ENCODE assay signal across 26 cellular contexts in the genomic region with DNA sequence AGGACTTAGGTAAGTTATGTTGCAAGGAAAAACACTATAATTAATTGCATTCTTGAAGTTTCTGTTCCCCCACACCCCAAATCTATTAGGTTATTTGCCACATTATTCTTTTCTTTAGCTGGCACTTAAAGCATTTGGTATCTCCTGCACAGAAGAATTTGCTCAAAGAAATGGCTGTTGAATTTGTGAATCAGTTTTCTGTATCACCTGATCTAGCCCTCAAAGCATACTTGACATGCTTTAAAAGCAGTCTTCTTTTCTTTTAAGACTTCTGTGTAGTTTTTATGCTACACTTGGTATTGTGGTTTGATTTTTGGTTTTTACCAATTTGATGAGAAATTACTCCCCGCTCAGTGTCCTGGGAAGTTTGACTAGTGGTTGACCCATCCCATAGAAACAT.
"Had no signal": no experiment of that assay in that cellular context is flagged by ENCODE, and none has a peak within 500 bp of the region (broad histone marks: within the 10 kb centered on the region; RNA-seq: fewer than 3 reads in every experiment).

No MANE protein-coding gene starts in this region.

- H3K4me1 ChIP-seq: testis, upper lobe of right lung had no signal

- H3K36me3 ChIP-seq: heart left ventricle, lower lobe of right lung, tibial artery, upper lobe of right lung had no signal

- H3K27ac Mint-ChIP-seq: nephron; stimulated activated naive B cell treated with anti-CD40 and anti-IgM and Interleukin-4, amounts not matched to agents 10 μg/mL and 1 μg/mL and 100 μg/mL, for 72 hours had no signal

- H3K27me3 Mint-ChIP-seq: naive thymus-derived CD8-positive, alpha-beta T cell; progenitor cell of endocrine pancreas; stimulated activated naive B cell treated with anti-CD40 and anti-IgM and Interleukin-4, amounts not matched to agents 10 μg/mL and 1 μg/mL and 100 μg/mL, for 72 hours had no signal

- H3K4me3 ChIP-seq: heart left ventricle, lower lobe of right lung, skin epidermis, stomach, testis, tibial artery, upper lobe of right lung had no signal

- H3K9me3 ChIP-seq: heart left ventricle, lower lobe of right lung, stomach, testis, tibial artery, upper lobe of right lung had no signal

- H3K27me3 ChIP-seq: heart left ventricle, stomach, testis, tibial artery, upper lobe of right lung had no signal

- ATAC-seq: lower lobe of right lung; naive thymus-derived CD8-positive, alpha-beta T cell; right cardiac atrium; sciatic nerve; stimulated activated naive B cell treated with anti-CD40 and anti-IgM and Interleukin-4, amounts not matched to agents 10 μg/mL and 1 μg/mL and 100 μg/mL, for 72 hours; stimulated activated naive CD8-positive, alpha-beta T cell treated with anti-CD3 and anti-CD28 coated beads, Interleukin-15, Interleukin-2, amounts not matched to agents 100 U/mL and 50 U/mL, for 24 hours; upper lobe of right lung had no signal

- H3K4me3 Mint-ChIP-seq: naive thymus-derived CD8-positive, alpha-beta T cell; nephron; neural crest cell; stimulated activated naive B cell treated with anti-CD40 and anti-IgM and Interleukin-4, amounts not matched to agents 10 μg/mL and 1 μg/mL and 100 μg/mL, for 72 hours had no signal

- DNase-seq: glutamatergic neuron; heart left ventricle; hypothalamus; islet precursor cell; lower lobe of right lung; mammary epithelial cell; mesendoderm; naive thymus-derived CD8-positive, alpha-beta T cell; occipital lobe; retina; right cardiac atrium; stimulated activated CD4-positive, alpha-beta T cell treated with anti-CD3 and anti-CD28 coated beads, Interleukin-12 subunit alpha, Interleukin-12 subunit beta, amount 100 ng/mL, for 4 hours; stimulated activated CD4-positive, alpha-beta T cell treated with anti-CD3 and anti-CD28 coated beads, Interleukin-15, amount 100 ng/mL, for 24 hours; stimulated activated CD4-positive, alpha-beta T cell treated with anti-CD3 and anti-CD28 coated beads, Interleukin-2, amount 100 ng/mL, for 24 hours; stimulated activated CD4-positive, alpha-beta T cell treated with anti-CD3 and anti-CD28 coated beads, Interleukin-4, amount 100 ng/mL, for 1 hour; stimulated activated naive B cell treated with anti-CD40 and anti-IgM and Interleukin-4, amounts not matched to agents 10 μg/mL and 1 μg/mL and 100 μg/mL, for 72 hours; stimulated activated naive CD8-positive, alpha-beta T cell treated with anti-CD3 and anti-CD28 coated beads, Interleukin-15, Interleukin-2, amounts not matched to agents 100 U/mL and 50 U/mL, for 24 hours; stomach; testis; tibial artery; upper lobe of right lung had no signal

- H3K27ac ChIP-seq: heart left ventricle, lower lobe of right lung, skin epidermis, stomach, testis, tibial artery, upper lobe of right lung had no signal

- H3K4me1 Mint-ChIP-seq: neural crest cell had no signal
